ENCODE assay signal across 12 cellular contexts in the genomic region with DNA sequence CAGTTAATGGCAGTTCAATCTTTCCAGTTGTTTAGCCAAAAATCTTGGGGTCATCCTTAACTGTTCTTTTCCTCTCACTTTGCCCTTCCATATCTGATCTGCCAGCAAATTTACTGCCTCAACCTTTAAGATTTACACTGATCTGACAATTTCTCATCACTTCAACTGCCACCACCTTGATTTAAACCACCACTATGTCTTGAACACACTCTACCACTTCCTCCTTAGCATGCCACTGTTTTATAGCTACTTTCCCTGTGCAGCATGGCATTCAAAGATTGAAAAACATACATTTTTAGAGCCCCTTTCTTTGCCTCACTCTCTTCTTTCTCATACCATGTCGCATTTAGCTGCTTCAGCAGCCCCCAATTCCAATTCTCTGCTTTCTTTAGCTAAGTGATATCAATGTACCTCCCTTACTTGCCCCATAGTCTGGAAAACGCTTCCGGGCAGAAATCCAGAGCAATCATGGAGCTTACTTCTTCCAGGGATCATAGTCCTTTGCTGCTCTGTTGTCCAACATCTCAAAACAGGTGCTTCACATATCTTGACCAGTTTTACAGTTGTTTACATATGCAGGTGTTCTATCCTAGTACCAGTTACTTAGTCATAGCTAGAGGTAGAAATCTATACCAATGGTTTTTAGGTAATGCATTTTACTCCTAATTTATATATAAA. TPM values are rescaled to one million over a fixed set of nuclear protein-coding genes. Genes with fewer than 3 reads are reported as not detected.
A peak's percentile ranks its signal among the peaks of the same experiment; 100 is the strongest.
DNase-seq lines count a peak whose midpoint lies in the region; ATAC-seq and TF ChIP-seq lines count a peak whose summit lies in the region.
"Had no signal": no experiment of that assay in that cellular context is flagged by ENCODE, and none has a peak within 500 bp of the region (broad histone marks: within the 10 kb centered on the region; RNA-seq: fewer than 3 reads in every experiment).

No MANE protein-coding gene starts in this region.

- peaks cover 12% of the 10 kb centered on the region for H3K79me2 ChIP-seq in smooth muscle cell (ENCODE audit: low read depth)

- H3K36me3 Mint-ChIP-seq in activated naive CD4-positive, alpha-beta T cell treated with anti-CD3 and anti-CD28 coated beads for 36 hours (ENCODE audit: low read depth): peaks cover 59% of the 10 kb centered on the region
- peaks cover 84% of the 10 kb centered on the region for H3K36me3 Mint-ChIP-seq in activated CD4-positive, alpha-beta memory T cell treated with anti-CD3 and anti-CD28 coated beads, Interleukin-2, amount 10 ng/mL, durations not matched to agents 7 days and 5 days (ENCODE audit: low read depth)

- no peak overlapping the region for H3K4me2 ChIP-seq in smooth muscle cell

- 71 to 100% methylated on average over 1 to 3 of the region's 3 CpGs for WGBS in transverse colon (ENCODE audit: low coverage in 1 of 2), 2 donors
- WGBS in smooth muscle cell (ENCODE audit: low lambda C conversion rate): 98% methylated on average over 3 of the region's 3 CpGs

- no peak overlapping the region for H3K9ac ChIP-seq in smooth muscle cell (ENCODE audit: low read depth)

- H2AFZ ChIP-seq in smooth muscle cell (ENCODE audit: low read depth): no peak overlapping the region

- H3K27ac ChIP-seq in transverse colon (peak overlapping the region in 3 of 4 donors; percentile 30 to 35 (median 31)), smooth muscle cell (ENCODE audit: low read depth) (no peak overlapping the region)
- H3K27ac ChIP-seq: vagina had no signal

- H3K27me3 ChIP-seq in transverse colon: no peaks in the 10 kb centered on the region
- H3K27me3 ChIP-seq in smooth muscle cell (ENCODE audit: low read depth): no peaks in the 10 kb centered on the region
- H3K27me3 ChIP-seq: vagina had no signal

- no peak for TF ChIP-seq EP300 in transverse colon (IDR thresholded peaks at IDR 0.05; ENCODE audit: low read depth)

- no peaks in the 10 kb centered on the region for H3K27me3 Mint-ChIP-seq in activated naive CD4-positive, alpha-beta T cell treated with anti-CD3 and anti-CD28 coated beads for 36 hours (ENCODE audit: low read depth)
- H3K27me3 Mint-ChIP-seq in activated CD4-positive, alpha-beta memory T cell treated with anti-CD3 and anti-CD28 coated beads, Interleukin-2, amount 10 ng/mL, durations not matched to agents 7 days and 5 days: no peaks in the 10 kb centered on the region

- H3K4me1 Mint-ChIP-seq in activated naive CD4-positive, alpha-beta T cell treated with anti-CD3 and anti-CD28 coated beads for 36 hours (ENCODE audit: low read depth): peaks cover 45% of the 10 kb centered on the region
- peaks cover 57% of the 10 kb centered on the region for H3K4me1 Mint-ChIP-seq in activated CD4-positive, alpha-beta memory T cell treated with anti-CD3 and anti-CD28 coated beads, Interleukin-2, amount 10 ng/mL, durations not matched to agents 7 days and 5 days

- no peak for DNase-seq in activated naive CD4-positive, alpha-beta T cell treated with anti-CD3 and anti-CD28 coated beads for 36 hours
- DNase-seq in activated naive CD4-positive, alpha-beta T cell (lab: John Stamatoyannopoulos, UW): no peak
- no peak for DNase-seq in activated CD4-positive, alpha-beta memory T cell treated with anti-CD3 and anti-CD28 coated beads, Interleukin-2, amount 10 ng/mL, durations not matched to agents 7 days and 5 days
- DNase-seq in transverse colon (peak; percentile 47), dedifferentiated amniotic fluid mesenchymal stem cell (ENCODE audit: extremely low spot score) (no peak), smooth muscle cell (lab: John Stamatoyannopoulos, UW; ENCODE audit: unreplicated experiment) (no peak)
- DNase-seq: activated CD4-positive, alpha-beta T cell treated with anti-CD3 and anti-CD28 coated beads for 48 hours; H7; posterior cingulate gyrus had no signal

- CTCF ChIA-PET in activated naive CD4-positive, alpha-beta T cell treated with anti-CD3 and anti-CD28 coated beads for 36 hours (lab: Charles Lee): interaction anchor here (0.5 kb wide), 1 partner anchor 167 kb away, joined by 3 read pairs; no protein-coding TSS in a partner anchor
- CTCF ChIA-PET in activated CD4-positive, alpha-beta memory T cell treated with anti-CD3 and anti-CD28 coated beads, Interleukin-2, amount 10 ng/mL, durations not matched to agents 7 days and 5 days (lab: Charles Lee): interaction anchor here (0.7 to 2.9 kb wide), 6 partner anchors 9 to 463 kb away, joined by 3 to 18 read pairs (median 4); partner anchors contain the start of gene PGAP1

- H4K20me1 ChIP-seq in smooth muscle cell (ENCODE audit: low read depth): peaks cover 5% of the 10 kb centered on the region

- TF ChIP-seq POLR2A in transverse colon (IDR thresholded peaks at IDR 0.05): no peak

- POLR2A ChIA-PET in activated CD4-positive, alpha-beta memory T cell treated with anti-CD3 and anti-CD28 coated beads, Interleukin-2, amount 10 ng/mL, durations not matched to agents 7 days and 5 days (lab: Charles Lee): interaction anchor here (0.9 to 3.9 kb wide), 13 partner anchors 10 to 601 kb away, joined by 3 to 136 read pairs (median 4); partner anchors contain the start of genes COQ10B, GTF3C3, MOB4 and PGAP1

- H3K36me3 ChIP-seq in transverse colon (peaks cover 0 to 17% (median 3%) of the 10 kb centered on the region in 4 donors), smooth muscle cell (ENCODE audit: low read depth) (peaks cover 22% of the 10 kb centered on the region)

- in situ Hi-C loops in transverse colon (cut with MboI; ENCODE audit: low pct_ligation_motif_present in 1 of 4, low pct_unique_long_range_greater_than_20kb in 1 of 4, low sequenced_read_pairs in 3 of 4): no loop called here

- H3K4me3 ChIP-seq in transverse colon (no peak overlapping the region), smooth muscle cell (no peak overlapping the region)
- H3K4me3 ChIP-seq: vagina had no signal

- ATAC-seq in HG02943 (IDR thresholded peaks at IDR 0.05; ENCODE audit: low read depth, unreplicated experiment) (peak; percentile 31), GM21526 (IDR thresholded peaks at IDR 0.05; ENCODE audit: low FRiP score, unreplicated experiment) (no peak)

- H3F3A ChIP-seq in smooth muscle cell (ENCODE audit: low read depth): no peaks in the 10 kb centered on the region

- H3K27ac Mint-ChIP-seq in activated naive CD4-positive, alpha-beta T cell treated with anti-CD3 and anti-CD28 coated beads for 36 hours: peak overlapping the region; percentile 93
- H3K27ac Mint-ChIP-seq in activated CD4-positive, alpha-beta memory T cell treated with anti-CD3 and anti-CD28 coated beads, Interleukin-2, amount 10 ng/mL, durations not matched to agents 7 days and 5 days: peak overlapping the region; percentile 95

- peak overlapping the region; percentile 44 for H3K4me3 Mint-ChIP-seq in activated naive CD4-positive, alpha-beta T cell treated with anti-CD3 and anti-CD28 coated beads for 36 hours
- peak overlapping the region; percentile 55 for H3K4me3 Mint-ChIP-seq in activated CD4-positive, alpha-beta memory T cell treated with anti-CD3 and anti-CD28 coated beads, Interleukin-2, amount 10 ng/mL, durations not matched to agents 7 days and 5 days

- peaks cover 0 to 13% (median 6%) of the 10 kb centered on the region in 4 donors for H3K4me1 ChIP-seq in transverse colon
- H3K4me1 ChIP-seq in smooth muscle cell (ENCODE audit: low read depth): no peaks in the 10 kb centered on the region
- H3K4me1 ChIP-seq: vagina had no signal

- TF ChIP-seq CTCF in transverse colon (IDR thresholded peaks at IDR 0.05) (no peak), smooth muscle cell (IDR thresholded peaks at IDR 0.05; ENCODE audit: borderline replicate concordance, insufficient read depth, poor library complexity, severe bottlenecking) (no peak)

- intact Hi-C loops in activated naive CD4-positive, alpha-beta T cell treated with anti-CD3 and anti-CD28 coated beads for 36 hours (cut with micrococcal nuclease): loop anchor here (1.0 kb wide), 1 partner anchor 12 kb away; no protein-coding TSS in a partner anchor
- intact Hi-C loops in transverse colon (cut with DNase I; ENCODE audit: low total_unique reads): no loop called here

- H3K9me3 Mint-ChIP-seq in activated naive CD4-positive, alpha-beta T cell treated with anti-CD3 and anti-CD28 coated beads for 36 hours: peaks cover 11% of the 10 kb centered on the region
- peaks cover 12% of the 10 kb centered on the region for H3K9me3 Mint-ChIP-seq in activated CD4-positive, alpha-beta memory T cell treated with anti-CD3 and anti-CD28 coated beads, Interleukin-2, amount 10 ng/mL, durations not matched to agents 7 days and 5 days

- no peaks in the 10 kb centered on the region for H3K9me3 ChIP-seq in transverse colon
- H3K9me3 ChIP-seq in smooth muscle cell (replicated peaks; ENCODE audit: low read depth): no peaks in the 10 kb centered on the region
- H3K9me3 ChIP-seq: vagina had no signal

RNA-seq across cellular contexts. Expression of gene PGAP1, which starts 10.9 kb away (rescaled TPM):
- 10 to 100 TPM; 29.3 to 33.3 TPM for total RNA-seq in activated naive CD4-positive, alpha-beta T cell treated with anti-CD3 and anti-CD28 coated beads for 36 hours
- total RNA-seq in activated CD4-positive, alpha-beta memory T cell treated with anti-CD3 and anti-CD28 coated beads, Interleukin-2, amount 10 ng/mL, durations not matched to agents 7 days and 5 days: 10 to 100 TPM; 53.6 to 63.6 TPM
- total RNA-seq in transverse colon: 10 to 100 TPM; 15.8 to 26.6 (median 18.8) TPM
- 13.2 and 30.5 TPM in 2 replicates for total RNA-seq in smooth muscle cell
- polyA plus RNA-seq in smooth muscle cell: 1.8 and 4.3 TPM in 2 replicates
